Comparison of ENCODE assay signal across 8 cellular contexts in genomic region chr17:8190506-8190905, GRCh38. TPM values are rescaled to one million over a fixed set of nuclear protein-coding genes. Genes with fewer than 3 reads are reported as not detected.
DNase-seq lines count a peak whose midpoint lies in the region; ATAC-seq, FAIRE-seq and TF ChIP-seq lines count a peak whose summit lies in the region.

No MANE protein-coding gene starts in this region.

- H3K79me1 ChIP-seq in H1 (ENCODE audit: low read depth, low read length): no peaks in the 10 kb centered on the region

- H3K4me3 Mint-ChIP-seq in CD8-positive, alpha-beta memory T cell: peak overlapping the region in 1 of 7 donors; percentile 15

- peak overlapping the region; percentile 68 for H3K4me2 ChIP-seq in OCI-LY1 (ENCODE audit: low read length)
- peak overlapping the region; percentile 86 to 96 for H3K4me2 ChIP-seq in H1 (ENCODE audit: insufficient read depth in 1 of 2, low read depth in 2 of 2, low read length in 2 of 2)

- peaks cover 13% of the 10 kb centered on the region; the same call in 1 of the 2 replicates for H3F3A ChIP-seq in OCI-LY1 (ENCODE audit: insufficient read depth, low read length)

- H3K36me3 Mint-ChIP-seq in CD8-positive, alpha-beta memory T cell: peaks cover 0 to 9% (median 0%) of the 10 kb centered on the region in 3 donors

- no peak overlapping the region for H3K23ac ChIP-seq in H1 (ENCODE audit: insufficient read length)

- H2BK120ac ChIP-seq in H1 (replicated peaks; ENCODE audit: low read depth, low read length): no peak overlapping the region

- H3K27ac Mint-ChIP-seq in CD8-positive, alpha-beta memory T cell: peak overlapping the region in 5 of 8 donors; percentile 46 to 93 (median 85)

- no peak overlapping the region for H4K5ac ChIP-seq in H1 (ENCODE audit: insufficient read length, low read depth, low read length)

- no peaks in the 10 kb centered on the region for H3K9me3 Mint-ChIP-seq in CD8-positive, alpha-beta memory T cell

- H2AFZ ChIP-seq in OCI-LY1 (ENCODE audit: low read length) (no peak overlapping the region), H1 (ENCODE audit: low read length) (no peak overlapping the region)

- H3K14ac ChIP-seq in H1 (ENCODE audit: insufficient read length): no peak overlapping the region

- H3K18ac ChIP-seq in H1 (ENCODE audit: extremely low read depth, low read length): 0 out of 2 replicates have a peak overlapping the region, but pooled peaks have one; percentile 13

- no peak overlapping the region for H4K8ac ChIP-seq in H1 (ENCODE audit: extremely low read depth, insufficient read depth, low read length)

- no peak overlapping the region for H2BK15ac ChIP-seq in H1 (ENCODE audit: low read length)

- WGBS in H1 (ENCODE audit: extremely low coverage in 1 of 2, insufficient coverage in 1 of 2, insufficient read length in 1 of 2, insufficient replicate concordance in 2 of 2, low coverage in 1 of 2, low lambda C conversion rate in 2 of 2, missing lambda C conversion rate in 1 of 2), 2 experiments: 59% methylated on average over 6 of the region's 6 CpGs; no CpG with 5 or more reads in 1 of the 2 experiments
- 28 to 36% (median 35%) methylated on average over 6 of the region's 6 CpGs for WGBS in ovary, 3 donors

- no peak overlapping the region for H2BK20ac ChIP-seq in H1 (ENCODE audit: low read length)

- H3K36me3 ChIP-seq in CD8-positive, alpha-beta memory T cell (ENCODE audit: insufficient read depth, low read length): no peaks in the 10 kb centered on the region
- H3K36me3 ChIP-seq in OCI-LY1 (ENCODE audit: insufficient read depth, low read length) (no peaks in the 10 kb centered on the region), H1 (ENCODE audit: control insufficient read depth in 2 of 4, insufficient read depth in 4 of 4, low read length in 3 of 4) (no peaks in the 10 kb centered on the region), neutrophil (no peaks in the 10 kb centered on the region), ovary (no peaks in the 10 kb centered on the region)

- H2AK5ac ChIP-seq in H1 (ENCODE audit: low read depth, low read length): no peak overlapping the region

- H3K9ac ChIP-seq in OCI-LY1 (ENCODE audit: low read length) (peak overlapping the region; percentile 36; the same call in 1 of the 2 replicates), H1 (replicated peaks in 1 of 4; ENCODE audit: extremely low read depth in 1 of 4, low read depth in 3 of 4, low read length in 3 of 4) (no peak overlapping the region)

- no peaks in the 10 kb centered on the region for H3K79me2 ChIP-seq in OCI-LY1 (ENCODE audit: insufficient read depth, low read length)
- H3K79me2 ChIP-seq in H1 (ENCODE audit: control insufficient read depth in 1 of 2, insufficient read depth in 2 of 2, low read length in 2 of 2): no peaks in the 10 kb centered on the region

- no peak for TF ChIP-seq RAD21 in H1 (IDR thresholded peaks at IDR 0.05 in 1 of 2, conservative IDR thresholded peaks at IDR 0.05 in 1 of 2; ENCODE audit: low read depth in 2 of 2, low read length in 2 of 2)

- H3K4me1 Mint-ChIP-seq in CD8-positive, alpha-beta memory T cell: peaks cover 12 to 13% (median 12%) of the 10 kb centered on the region in 3 donors

- peaks cover 39% of the 10 kb centered on the region for H3K4me1 ChIP-seq in CD8-positive, alpha-beta memory T cell (ENCODE audit: insufficient read depth, low read length)
- H3K4me1 ChIP-seq in OCI-LY1 (ENCODE audit: insufficient read depth, low read length, severe bottlenecking) (peaks cover 43% of the 10 kb centered on the region), H1 (replicated peaks in 1 of 4; ENCODE audit: control insufficient read depth in 3 of 4, insufficient read depth in 4 of 4, low read length in 3 of 4) (peaks cover 4 to 21% (median 10%) of the 10 kb centered on the region in 4 experiments; a peak in 6 of 7 replicates), neutrophil (ENCODE audit: control insufficient read depth in 1 of 2, insufficient read depth in 1 of 2, low read depth in 1 of 2, low read length in 1 of 2) (peaks cover 67 to 69% of the 10 kb centered on the region in 2 experiments), ovary (ENCODE audit: insufficient read depth) (peaks cover 16% of the 10 kb centered on the region)

- TF ChIP-seq EP300 in H1 (IDR thresholded peaks at IDR 0.05; ENCODE audit: borderline replicate concordance in 1 of 2, low read depth in 2 of 2, low read length in 2 of 2): no peak
- no peak for TF ChIP-seq EP300 in ovary (IDR thresholded peaks at IDR 0.05)

- TF ChIP-seq POLR2A in H1 (IDR thresholded peaks at IDR 0.05; ENCODE audit: control extremely low read depth in 1 of 2, low read depth in 2 of 2, low read length in 2 of 2) (no peak), ovary (IDR thresholded peaks at IDR 0.05) (no peak)

- peak overlapping the region; percentile 18 for H3K4me3 ChIP-seq in CD8-positive, alpha-beta memory T cell (ENCODE audit: low read length)
- H3K4me3 ChIP-seq in OCI-LY1 (ENCODE audit: low read depth, low read length, poor library complexity, severe bottlenecking) (peak overlapping the region; percentile 80), H1 (ENCODE audit: extremely low read depth in 1 of 4, insufficient read depth in 2 of 4, low read depth in 3 of 4, low read length in 4 of 4) (peak overlapping the region; percentile 9 to 89 (median 78); a peak in 7 of 8 replicates), neutrophil (ENCODE audit: low read depth in 1 of 2, low read length in 1 of 2) (peak overlapping the region; percentile 89), ovary (no peak overlapping the region)

- no peak for ATAC-seq in GM18511 (IDR thresholded peaks at IDR 0.05; ENCODE audit: unreplicated experiment)

- H3K27me3 Mint-ChIP-seq in CD8-positive, alpha-beta memory T cell: peaks cover 0 to under 1% of the 10 kb centered on the region in 2 donors

- H3K9me2 ChIP-seq in OCI-LY1 (ENCODE audit: low read depth, low read length): no peaks in the 10 kb centered on the region

- peak overlapping the region; percentile 8 for H3K27ac ChIP-seq in CD8-positive, alpha-beta memory T cell (ENCODE audit: low read depth, low read length)
- H3K27ac ChIP-seq in OCI-LY1 (ENCODE audit: low read depth, low read length, poor library complexity, severe bottlenecking): peak overlapping the region; percentile 82
- no peak overlapping the region for H3K27ac ChIP-seq in H1 (ENCODE audit: low read depth, low read length)
- H3K27ac ChIP-seq in neutrophil: peak overlapping the region; percentile 95
- peak overlapping the region in 1 of 2 donors; percentile 44 for H3K27ac ChIP-seq in ovary

- POLR2A ChIA-PET in CD8-positive, alpha-beta memory T cell (lab: Charles Lee): interaction anchor here (0.6 to 7.6 kb wide), 12 partner anchors 9 to 185 kb away, joined by 3 to 120 read pairs (median 7); partner anchors contain the start of genes AURKB, CTC1, RANGRF and SLC25A35
- POLR2A ChIA-PET in H1 (lab: Charles Lee; ENCODE audit: partially characterized antibody): interaction anchor here (0.9 to 19.9 kb wide), 17 partner anchors 14 to 186 kb away, joined by 3 to 373 read pairs (median 4); partner anchors contain the start of genes AURKB, KRABD2, PER1 and TMEM107

- no peaks in the 10 kb centered on the region for H3K9me3 ChIP-seq in CD8-positive, alpha-beta memory T cell (ENCODE audit: low read length)
- H3K9me3 ChIP-seq in OCI-LY1 (ENCODE audit: low read length) (no peaks in the 10 kb centered on the region), H1 (ENCODE audit: insufficient read depth in 2 of 2, low read depth in 1 of 2, low read length in 1 of 2) (no peaks in the 10 kb centered on the region), neutrophil (no peaks in the 10 kb centered on the region), ovary (no peaks in the 10 kb centered on the region)

- no peak for DNase-seq in CD8-positive, alpha-beta memory T cell
- no peak for DNase-seq in H1 (ENCODE audit: low read depth in 1 of 2, low spot score in 2 of 2)
- DNase-seq in inferior parietal cortex (ENCODE audit: extremely low spot score): no peak
- DNase-seq in NCI-H82 (lab: John Stamatoyannopoulos, UW): no peak
- no peak for DNase-seq in ovary

- peaks cover 17% of the 10 kb centered on the region for H3K23me2 ChIP-seq in H1 (ENCODE audit: low read depth, low read length)

- H2BK5ac ChIP-seq in H1 (ENCODE audit: low read depth, low read length): no peak overlapping the region

- no peaks in the 10 kb centered on the region for H3K27me3 ChIP-seq in CD8-positive, alpha-beta memory T cell (ENCODE audit: insufficient read depth, low read length, poor library complexity, severe bottlenecking)
- no peaks in the 10 kb centered on the region for H3K27me3 ChIP-seq in OCI-LY1 (ENCODE audit: insufficient read depth, low read length)
- H3K27me3 ChIP-seq in H1 (replicated peaks in 1 of 4; ENCODE audit: control insufficient read depth in 3 of 4, extremely low read depth in 1 of 4, insufficient read depth in 3 of 4, low read length in 3 of 4): peaks cover 2 to 17% (median 11%) of the 10 kb centered on the region in 4 experiments
- peaks cover 8% of the 10 kb centered on the region for H3K27me3 ChIP-seq in neutrophil
- no peaks in the 10 kb centered on the region for H3K27me3 ChIP-seq in ovary

- H2BK12ac ChIP-seq in H1 (ENCODE audit: low read depth, low read length): no peak overlapping the region

- no peak overlapping the region for H3K56ac ChIP-seq in H1 (replicated peaks; ENCODE audit: insufficient read length, low read depth, low read length)

- TF ChIP-seq CTCF in OCI-LY1 (IDR thresholded peaks at IDR 0.05; ENCODE audit: low read length) (no peak; the same call in 1 of the 2 replicates), H1 (IDR thresholded peaks at IDR 0.05; ENCODE audit: control extremely low read depth in 1 of 3, insufficient read depth in 1 of 3, low read depth in 1 of 3, low read length in 3 of 3) (no peak), neutrophil (IDR thresholded peaks at IDR 0.05) (no peak), ovary (IDR thresholded peaks at IDR 0.05) (no peak)

- no peak for FAIRE-seq in H1 (lab: Jason Lieb, UNC)

- no peak overlapping the region for H3K4ac ChIP-seq in H1 (replicated peaks; ENCODE audit: insufficient read length, low read depth, low read length)

- intact Hi-C loops in ovary (cut with DNase I): no loop called here

- no peaks in the 10 kb centered on the region for H4K20me1 ChIP-seq in OCI-LY1 (ENCODE audit: insufficient read depth, low read length)
- peaks cover 2 to 6% of the 10 kb centered on the region in 2 experiments for H4K20me1 ChIP-seq in H1 (replicated peaks in 1 of 2; ENCODE audit: control insufficient read depth in 1 of 2, insufficient read depth in 2 of 2, low read length in 2 of 2)

- CTCF ChIA-PET in CD8-positive, alpha-beta memory T cell (lab: Charles Lee): interaction anchor here (0.6 to 5.5 kb wide), 13 partner anchors 9 to 503 kb away, joined by 3 to 63 read pairs (median 4); partner anchors contain the start of genes ALOXE3 and KRABD2
- CTCF ChIA-PET in H1 (lab: Charles Lee; ENCODE audit: partially characterized antibody): interaction anchor here (1.1 to 1.7 kb wide), 4 partner anchors 18 to 72 kb away, joined by 3 to 5 read pairs (median 3); partner anchors contain the start of gene ALOXE3

- H4K91ac ChIP-seq in H1 (replicated peaks; ENCODE audit: insufficient read length, low read length): no peak overlapping the region

RNA-seq across cellular contexts. Expression of gene BORCS6, which starts 0.5 kb away (rescaled TPM):
- total RNA-seq in CD8-positive, alpha-beta memory T cell: 1 to 10 TPM; 8.1 to 8.8 TPM
- polyA plus RNA-seq in CD8-positive, alpha-beta memory T cell: 30.0 TPM
- total RNA-seq in H1 (2021; fragmentation: NEBNext Ultra II Directional; extraction: Animal tissue kit (Norgen Biotek cat#: 25700)): 3.6 and 4.6 TPM in 2 replicates
- polyA plus RNA-seq in H1 (2011; rRNA removed): 3.3 and 3.8 TPM in 2 replicates
- 3.7 TPM for polyA plus RNA-seq in H1 (2011; cell fraction: cytosol; rRNA removed)
- 2.7 TPM for polyA plus RNA-seq in H1 (2011; cell fraction: nucleus; rRNA removed)
- 2.3 to 3.4 TPM (median 2.8 TPM) in 4 replicates for polyA plus RNA-seq in H1 (2012, experiment 1 of 2)
- 3.8 TPM for polyA plus RNA-seq in H1 (2012, experiment 2 of 2)
- 2.2 TPM for polyA plus RNA-seq in H1 (2013, experiment 1 of 2)
- 2.2 TPM for polyA plus RNA-seq in H1 (2013, experiment 2 of 2)
- 1.3 and 1.9 TPM in 2 replicates for polyA minus RNA-seq in H1 (2011; rRNA and poly(A)+ RNA removed)
- 3.7 TPM for polyA minus RNA-seq in H1 (2011; cell fraction: cytosol; rRNA and poly(A)+ RNA removed)
- polyA minus RNA-seq in H1 (2011; cell fraction: nucleus; rRNA and poly(A)+ RNA removed): 2.2 TPM
- 1 to 10 TPM; 5.5 to 7.2 (median 6.7) TPM for total RNA-seq in ovary
- 1 to 10 TPM; 1.3 to 7.2 TPM for polyA plus RNA-seq in ovary

RNA-seq across cellular contexts. Expression of gene TMEM107, which starts 14.3 kb away (rescaled TPM):
- total RNA-seq in CD8-positive, alpha-beta memory T cell: 10 to 100 TPM; 21.3 to 22.4 TPM
- polyA plus RNA-seq in CD8-positive, alpha-beta memory T cell: 50.7 TPM
- total RNA-seq in H1 (2021; fragmentation: NEBNext Ultra II Directional; extraction: Animal tissue kit (Norgen Biotek cat#: 25700)): 17.3 and 17.9 TPM in 2 replicates
- polyA plus RNA-seq in H1 (2011; rRNA removed) (21.4 and 21.5 TPM in 2 replicates), ovary (10 to 100 TPM in 1 of 2 donors, 1 to 10 TPM in 1; 8.2 to 10.3 TPM)
- 16.0 TPM for polyA plus RNA-seq in H1 (2011; cell fraction: cytosol; rRNA removed)
- 16.9 TPM for polyA plus RNA-seq in H1 (2011; cell fraction: nucleus; rRNA removed)
- 8.9 to 12.0 TPM (median 9.6 TPM) in 4 replicates for polyA plus RNA-seq in H1 (2012, experiment 1 of 2)
- 8.0 TPM for polyA plus RNA-seq in H1 (2012, experiment 2 of 2)
- 9.6 TPM for polyA plus RNA-seq in H1 (2013, experiment 1 of 2)
- polyA plus RNA-seq in H1 (2013, experiment 2 of 2): 10.3 TPM
- 37.4 and 44.0 TPM in 2 replicates for polyA minus RNA-seq in H1 (2011; rRNA and poly(A)+ RNA removed)
- 34.1 TPM for polyA minus RNA-seq in H1 (2011; cell fraction: cytosol; rRNA and poly(A)+ RNA removed)
- polyA minus RNA-seq in H1 (2011; cell fraction: nucleus; rRNA and poly(A)+ RNA removed): 181 TPM
- total RNA-seq in ovary: 10 to 100 TPM in 5 of 7 donors, 1 to 10 TPM in 2; 7.5 to 57.6 (median 16.1) TPM

RNA-seq across cellular contexts. Expression of gene AURKB, which starts 19.9 kb away (rescaled TPM):
- total RNA-seq in CD8-positive, alpha-beta memory T cell: 10 to 100 TPM; 88.1 to 94.4 TPM
- 0.63 TPM for polyA plus RNA-seq in CD8-positive, alpha-beta memory T cell
- total RNA-seq in H1 (2021; fragmentation: NEBNext Ultra II Directional; extraction: Animal tissue kit (Norgen Biotek cat#: 25700)): 154 and 160 TPM in 2 replicates
- polyA plus RNA-seq in H1 (2011; rRNA removed): 102 and 171 TPM in 2 replicates
- 93.9 TPM for polyA plus RNA-seq in H1 (2011; cell fraction: cytosol; rRNA removed)
- polyA plus RNA-seq in H1 (2011; cell fraction: nucleus; rRNA removed): 222 TPM
- polyA plus RNA-seq in H1 (2012, experiment 1 of 2): 155 to 177 TPM (median 169 TPM) in 4 replicates
- polyA plus RNA-seq in H1 (2012, experiment 2 of 2): 172 TPM
- 168 TPM for polyA plus RNA-seq in H1 (2013, experiment 1 of 2)
- 162 TPM for polyA plus RNA-seq in H1 (2013, experiment 2 of 2)
- 55.0 and 80.2 TPM in 2 replicates for polyA minus RNA-seq in H1 (2011; rRNA and poly(A)+ RNA removed)
- polyA minus RNA-seq in H1 (2011; cell fraction: cytosol; rRNA and poly(A)+ RNA removed): 41.2 TPM
- 80.6 TPM for polyA minus RNA-seq in H1 (2011; cell fraction: nucleus; rRNA and poly(A)+ RNA removed)
- 1 to 10 TPM in 2 of 7 donors, under 1 TPM in 2, not detected in 3; 0.80 to 1.7 (median 1.1) TPM for total RNA-seq in ovary
- 1 to 10 TPM in 1 of 2 donors, under 1 TPM in 1; 0.68 to 1.5 TPM for polyA plus RNA-seq in ovary

RNA-seq across cellular contexts. Expression of gene VAMP2, which starts 27.8 kb away (rescaled TPM):
- 10 to 100 TPM; 38.3 to 41.0 TPM for total RNA-seq in CD8-positive, alpha-beta memory T cell
- 98.3 TPM for polyA plus RNA-seq in CD8-positive, alpha-beta memory T cell
- 19.0 and 20.5 TPM in 2 replicates for total RNA-seq in H1 (2021; fragmentation: NEBNext Ultra II Directional; extraction: Animal tissue kit (Norgen Biotek cat#: 25700))
- 19.3 and 25.2 TPM in 2 replicates for polyA plus RNA-seq in H1 (2011; rRNA removed)
- polyA plus RNA-seq in H1 (2011; cell fraction: cytosol; rRNA removed): 20.4 TPM
- polyA plus RNA-seq in H1 (2011; cell fraction: nucleus; rRNA removed): 33.7 TPM
- 26.5 to 28.0 TPM (median 26.9 TPM) in 4 replicates for polyA plus RNA-seq in H1 (2012, experiment 1 of 2)
- 28.6 TPM for polyA plus RNA-seq in H1 (2012, experiment 2 of 2)
- 27.3 TPM for polyA plus RNA-seq in H1 (2013, experiment 1 of 2)
- polyA plus RNA-seq in H1 (2013, experiment 2 of 2): 25.2 TPM
- 5.5 and 6.8 TPM in 2 replicates for polyA minus RNA-seq in H1 (2011; rRNA and poly(A)+ RNA removed)
- 5.7 TPM for polyA minus RNA-seq in H1 (2011; cell fraction: cytosol; rRNA and poly(A)+ RNA removed)
- 16.5 TPM for polyA minus RNA-seq in H1 (2011; cell fraction: nucleus; rRNA and poly(A)+ RNA removed)
- total RNA-seq in ovary: 100 to 1,000 TPM in 4 of 7 donors, 10 to 100 TPM in 3; 35.5 to 147 (median 118) TPM
- 100 to 1,000 TPM in 1 of 2 donors, 10 to 100 TPM in 1; 99.2 to 233 TPM for polyA plus RNA-seq in ovary

RNA-seq across cellular contexts. Expression of gene PER1, which starts 38.3 kb away (rescaled TPM):
- 10 to 100 TPM; 26.5 to 35.8 TPM for total RNA-seq in CD8-positive, alpha-beta memory T cell
- 12.1 TPM for polyA plus RNA-seq in CD8-positive, alpha-beta memory T cell
- 38.0 and 39.9 TPM in 2 replicates for total RNA-seq in H1 (2021; fragmentation: NEBNext Ultra II Directional; extraction: Animal tissue kit (Norgen Biotek cat#: 25700))
- polyA plus RNA-seq in H1 (2011; rRNA removed) (9.6 and 17.3 TPM in 2 replicates), ovary (100 to 1,000 TPM in 1 of 2 donors, 10 to 100 TPM in 1; 12.8 to 164 TPM)
- polyA plus RNA-seq in H1 (2011; cell fraction: cytosol; rRNA removed): 5.5 TPM
- 50.0 TPM for polyA plus RNA-seq in H1 (2011; cell fraction: nucleus; rRNA removed)
- 17.3 to 26.6 TPM (median 24.0 TPM) in 4 replicates for polyA plus RNA-seq in H1 (2012, experiment 1 of 2)
- polyA plus RNA-seq in H1 (2012, experiment 2 of 2): 19.6 TPM
- polyA plus RNA-seq in H1 (2013, experiment 1 of 2): 14.4 TPM
- 14.0 TPM for polyA plus RNA-seq in H1 (2013, experiment 2 of 2)
- 17.2 and 17.7 TPM in 2 replicates for polyA minus RNA-seq in H1 (2011; rRNA and poly(A)+ RNA removed)
- polyA minus RNA-seq in H1 (2011; cell fraction: cytosol; rRNA and poly(A)+ RNA removed): 17.4 TPM
- polyA minus RNA-seq in H1 (2011; cell fraction: nucleus; rRNA and poly(A)+ RNA removed): 26.4 TPM
- total RNA-seq in ovary: 100 to 1,000 TPM in 6 of 7 donors, 10 to 100 TPM in 1; 74.9 to 394 (median 165) TPM

Comparison
In these comparisons a context has a peak if more than half of its experiments do, and no peak if none do; other contexts are left out.
1. RNA of gene AURKB, which starts 19.9 kb away (total RNA-seq): 154 to 160 TPM in H1 and 88.1 to 94.4 TPM in CD8-positive, alpha-beta memory T cell; 0.80 to 1.7 TPM in ovary; every median in the first group is over 10 times any median in the second.